ENCODE assay signal across 18 cellular contexts in genomic region chr7:102320181-102320580, GRCh38.
"Had no signal": no experiment of that assay in that cellular context is flagged by ENCODE, and none has a peak within 500 bp of the region (broad histone marks: within the 10 kb centered on the region; RNA-seq: fewer than 3 reads in every experiment).

No MANE protein-coding gene starts in this region.

- H3K9me3 Mint-ChIP-seq: activated CD8-positive, alpha-beta T cell treated with anti-CD3 and anti-CD28 coated beads for 36 hours; activated naive CD4-positive, alpha-beta T cell treated with anti-CD3 and anti-CD28 coated beads, Interleukin-2, amount 50 U/mL, for 24 hours; activated T-cell treated with anti-CD3 and anti-CD28 coated beads, Interleukin-2, amount 50 U/mL, for 4 hours; T-cell had no signal

- H3K27ac Mint-ChIP-seq: activated CD4-positive, alpha-beta T cell treated with anti-CD3 and anti-CD28 coated beads for 36 hours; activated CD8-positive, alpha-beta T cell treated with anti-CD3 and anti-CD28 coated beads for 36 hours; activated naive CD4-positive, alpha-beta T cell treated with anti-CD3 and anti-CD28 coated beads, Interleukin-2, amount 50 U/mL, for 24 hours; naive thymus-derived CD4-positive, alpha-beta T cell; T-cell had no signal

- H3K27ac ChIP-seq: adrenal gland, colonic mucosa, transverse colon had no signal

- H3K4me3 ChIP-seq: adrenal gland, colonic mucosa, mucosa of descending colon, skin epidermis, transverse colon had no signal

- H3K4me3 Mint-ChIP-seq: activated CD4-positive, alpha-beta T cell treated with anti-CD3 and anti-CD28 coated beads for 36 hours; activated CD8-positive, alpha-beta T cell treated with anti-CD3 and anti-CD28 coated beads for 36 hours; activated naive CD4-positive, alpha-beta T cell treated with anti-CD3 and anti-CD28 coated beads, Interleukin-2, amount 50 U/mL, for 24 hours; activated T-cell treated with anti-CD3 and anti-CD28 coated beads, Interleukin-2, amount 50 U/mL, for 4 hours; naive thymus-derived CD4-positive, alpha-beta T cell; T-cell had no signal

- ATAC-seq: activated CD4-positive, alpha-beta T cell treated with anti-CD3 and anti-CD28 coated beads for 36 hours; activated T-cell treated with anti-CD3 and anti-CD28 coated beads, Interleukin-2, amount 50 U/mL, for 4 hours; naive thymus-derived CD4-positive, alpha-beta T cell; T-cell had no signal

- H3K36me3 Mint-ChIP-seq: activated naive CD4-positive, alpha-beta T cell treated with anti-CD3 and anti-CD28 coated beads, Interleukin-2, amount 50 U/mL, for 24 hours; naive thymus-derived CD4-positive, alpha-beta T cell; T-cell had no signal

- DNase-seq: activated CD4-positive, alpha-beta T cell treated with anti-CD3 and anti-CD28 coated beads for 36 hours; activated CD8-positive, alpha-beta T cell treated with anti-CD3 and anti-CD28 coated beads for 36 hours; activated effector memory CD4-positive, alpha-beta T cell treated with anti-CD3 and anti-CD28 coated beads, Interleukin-2, amount 50 U/mL, for 16 hours; activated T-cell treated with anti-CD3 and anti-CD28 coated beads, Interleukin-2, amount 50 U/mL, for 4 hours; adrenal gland; colonic mucosa; mammary epithelial cell; mucosa of descending colon; naive thymus-derived CD4-positive, alpha-beta T cell; occipital lobe; stimulated activated CD4-positive, alpha-beta T cell treated with anti-CD3 and anti-CD28 coated beads, Interleukin-4, amount 100 ng/mL, for 24 hours; stimulated activated naive CD4-positive, alpha-beta T cell treated with Interleukin-2 at 50 U/mL for 16 hours; substantia nigra; T-cell; T1000; transverse colon had no signal

- H3K4me1 ChIP-seq: colonic mucosa, transverse colon had no signal

- H3K4me1 Mint-ChIP-seq: activated CD4-positive, alpha-beta T cell treated with anti-CD3 and anti-CD28 coated beads for 36 hours; activated naive CD4-positive, alpha-beta T cell treated with anti-CD3 and anti-CD28 coated beads, Interleukin-2, amount 50 U/mL, for 24 hours had no signal

- H3K27me3 ChIP-seq: adrenal gland, colonic mucosa had no signal

- H3K36me3 ChIP-seq: adrenal gland, colonic mucosa, transverse colon had no signal

- H3K9me3 ChIP-seq: adrenal gland, colonic mucosa, mucosa of descending colon, transverse colon had no signal
